In the genomic region with DNA sequence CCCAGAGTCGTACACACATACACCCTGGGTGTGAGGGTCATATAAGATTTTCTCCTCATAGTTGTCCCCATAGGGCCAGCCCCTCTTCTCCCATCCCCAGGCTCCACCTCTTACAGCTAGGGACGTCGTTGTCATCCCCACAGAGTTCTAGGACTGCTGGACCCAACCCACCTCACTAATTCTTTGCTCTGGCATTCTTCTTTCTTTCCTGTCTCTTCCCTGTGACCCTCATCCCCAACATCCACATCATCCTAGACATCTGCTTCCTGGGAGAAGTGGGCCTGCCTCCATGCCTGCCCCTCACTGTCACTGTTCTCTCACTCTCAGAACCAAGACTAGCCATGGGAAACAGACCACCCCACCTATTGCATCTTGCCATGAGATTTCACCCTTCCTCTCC, we compare ENCODE assay signal across 7 cellular contexts. TPM values are rescaled to one million over a fixed set of nuclear protein-coding genes. Genes with fewer than 3 reads are reported as not detected.
DNase-seq lines count a peak whose midpoint lies in the region; ATAC-seq and TF ChIP-seq lines count a peak whose summit lies in the region.

No MANE protein-coding gene starts in this region.

- intact Hi-C loops in activated T-helper 1 cell treated with anti-CD3 and anti-CD28 coated beads, Interleukin-12 subunit alpha, Interleukin-12 subunit beta, Interleukin-2, Interleukin-4 antibody, amounts not matched to agents 30 ng/mL and 10 ng/mL and 1 ng/mL, durations not matched to agents 14 hours and 24 hours and 36 hours (cut with micrococcal nuclease) = loop anchor here (2.0 to 5.0 kb wide), 5 partner anchors 31 to 318 kb away; a partner anchor contains a TSS

- no peaks in the 10 kb centered on the region for H3K9me3 Mint-ChIP-seq in activated T-helper 1 cell treated with anti-CD3 and anti-CD28 coated beads, Interleukin-12 subunit alpha, Interleukin-12 subunit beta, Interleukin-2, Interleukin-4 antibody, amounts not matched to agents 30 ng/mL and 10 ng/mL and 1 ng/mL, durations not matched to agents 14 hours and 24 hours and 36 hours
- H3K9me3 Mint-ChIP-seq in stimulated activated memory B cell treated with anti-CD40 and anti-IgM and Interleukin-4, amounts not matched to agents 10 μg/mL and 1 μg/mL and 100 μg/mL, for 72 hours = no peaks in the 10 kb centered on the region

- H3K27me3 ChIP-seq in iPS-18a (ENCODE audit: control insufficient read depth, insufficient read depth, low read length) = no peaks in the 10 kb centered on the region

- peak overlapping the region; percentile 85 for H3K9ac ChIP-seq in iPS-18a (ENCODE audit: low read length)

- peaks cover 65% of the 10 kb centered on the region for H3K4me1 Mint-ChIP-seq in activated T-helper 1 cell treated with anti-CD3 and anti-CD28 coated beads, Interleukin-12 subunit alpha, Interleukin-12 subunit beta, Interleukin-2, Interleukin-4 antibody, amounts not matched to agents 30 ng/mL and 10 ng/mL and 1 ng/mL, durations not matched to agents 14 hours and 24 hours and 36 hours (ENCODE audit: low read depth)
- peaks cover 66% of the 10 kb centered on the region for H3K4me1 Mint-ChIP-seq in stimulated activated memory B cell treated with anti-CD40 and anti-IgM and Interleukin-4, amounts not matched to agents 10 μg/mL and 1 μg/mL and 100 μg/mL, for 72 hours

- peaks cover 2% of the 10 kb centered on the region for H3K4me1 ChIP-seq in iPS-18a (ENCODE audit: control insufficient read depth, low read depth, low read length)

- DNase-seq in HFF-Myc (ENCODE audit: extremely low read depth, low read depth) (no peak), NAMALWA (ENCODE audit: low spot score) (no peak), COR-L47 (lab: John Stamatoyannopoulos, UW) (no peak)
- DNase-seq in activated T-helper 1 cell treated with anti-CD3 and anti-CD28 coated beads, Interleukin-12 subunit alpha, Interleukin-12 subunit beta, Interleukin-2, Interleukin-4 antibody, amounts not matched to agents 30 ng/mL and 10 ng/mL and 1 ng/mL, durations not matched to agents 14 hours and 24 hours and 36 hours (ENCODE audit: low spot score) = no peak

- H3K4me3 ChIP-seq in HFF-Myc (replicated peaks; ENCODE audit: low read depth, low read length) = peak overlapping the region; percentile 95
- H3K4me3 ChIP-seq in iPS-18a (ENCODE audit: low read length) = peak overlapping the region; percentile 82

- TF ChIP-seq CTCF in HFF-Myc (IDR thresholded peaks at IDR 0.05; ENCODE audit: low read depth, low read length, missing control alignments) = no peak

- H3K4me3 Mint-ChIP-seq in activated T-helper 1 cell treated with anti-CD3 and anti-CD28 coated beads, Interleukin-12 subunit alpha, Interleukin-12 subunit beta, Interleukin-2, Interleukin-4 antibody, amounts not matched to agents 30 ng/mL and 10 ng/mL and 1 ng/mL, durations not matched to agents 14 hours and 24 hours and 36 hours = peak overlapping the region; percentile 91
- H3K4me3 Mint-ChIP-seq in stimulated activated memory B cell treated with anti-CD40 and anti-IgM and Interleukin-4, amounts not matched to agents 10 μg/mL and 1 μg/mL and 100 μg/mL, for 72 hours = peak overlapping the region; percentile 90

- H3K27ac Mint-ChIP-seq in activated T-helper 1 cell treated with anti-CD3 and anti-CD28 coated beads, Interleukin-12 subunit alpha, Interleukin-12 subunit beta, Interleukin-2, Interleukin-4 antibody, amounts not matched to agents 30 ng/mL and 10 ng/mL and 1 ng/mL, durations not matched to agents 14 hours and 24 hours and 36 hours = peak overlapping the region; percentile 79
- peak overlapping the region; percentile 85 for H3K27ac Mint-ChIP-seq in stimulated activated memory B cell treated with anti-CD40 and anti-IgM and Interleukin-4, amounts not matched to agents 10 μg/mL and 1 μg/mL and 100 μg/mL, for 72 hours

- no peak overlapping the region for H3K27ac ChIP-seq in iPS-18a (ENCODE audit: low read length)

- H3K36me3 Mint-ChIP-seq in activated T-helper 1 cell treated with anti-CD3 and anti-CD28 coated beads, Interleukin-12 subunit alpha, Interleukin-12 subunit beta, Interleukin-2, Interleukin-4 antibody, amounts not matched to agents 30 ng/mL and 10 ng/mL and 1 ng/mL, durations not matched to agents 14 hours and 24 hours and 36 hours (ENCODE audit: low read depth) = peaks cover 43% of the 10 kb centered on the region
- peaks cover 29% of the 10 kb centered on the region for H3K36me3 Mint-ChIP-seq in stimulated activated memory B cell treated with anti-CD40 and anti-IgM and Interleukin-4, amounts not matched to agents 10 μg/mL and 1 μg/mL and 100 μg/mL, for 72 hours

- no peaks in the 10 kb centered on the region for H3K27me3 Mint-ChIP-seq in activated T-helper 1 cell treated with anti-CD3 and anti-CD28 coated beads, Interleukin-12 subunit alpha, Interleukin-12 subunit beta, Interleukin-2, Interleukin-4 antibody, amounts not matched to agents 30 ng/mL and 10 ng/mL and 1 ng/mL, durations not matched to agents 14 hours and 24 hours and 36 hours (ENCODE audit: insufficient read depth)
- no peaks in the 10 kb centered on the region for H3K27me3 Mint-ChIP-seq in stimulated activated memory B cell treated with anti-CD40 and anti-IgM and Interleukin-4, amounts not matched to agents 10 μg/mL and 1 μg/mL and 100 μg/mL, for 72 hours

- no peak for ATAC-seq in stimulated activated memory B cell treated with anti-CD40 and anti-IgM and Interleukin-4, amounts not matched to agents 10 μg/mL and 1 μg/mL and 100 μg/mL, for 72 hours
- no peak for ATAC-seq in HG02852 (IDR thresholded peaks at IDR 0.05; ENCODE audit: unreplicated experiment)

- no peaks in the 10 kb centered on the region for H3K36me3 ChIP-seq in iPS-18a (ENCODE audit: control insufficient read depth, low read depth, low read length)

- H3K9me3 ChIP-seq in iPS-18a (ENCODE audit: control insufficient read depth, low read depth, low read length) = no peaks in the 10 kb centered on the region

RNA-seq across cellular contexts. Expression of a gene that starts 1.1 kb away (rescaled TPM):
- total RNA-seq in activated T-helper 1 cell treated with anti-CD3 and anti-CD28 coated beads, Interleukin-12 subunit alpha, Interleukin-12 subunit beta, Interleukin-2, Interleukin-4 antibody, amounts not matched to agents 30 ng/mL and 10 ng/mL and 1 ng/mL, durations not matched to agents 14 hours and 24 hours and 36 hours = 185 and 189 TPM in 2 replicates
